Comparison of ENCODE assay signal across 19 cellular contexts in the genomic region with DNA sequence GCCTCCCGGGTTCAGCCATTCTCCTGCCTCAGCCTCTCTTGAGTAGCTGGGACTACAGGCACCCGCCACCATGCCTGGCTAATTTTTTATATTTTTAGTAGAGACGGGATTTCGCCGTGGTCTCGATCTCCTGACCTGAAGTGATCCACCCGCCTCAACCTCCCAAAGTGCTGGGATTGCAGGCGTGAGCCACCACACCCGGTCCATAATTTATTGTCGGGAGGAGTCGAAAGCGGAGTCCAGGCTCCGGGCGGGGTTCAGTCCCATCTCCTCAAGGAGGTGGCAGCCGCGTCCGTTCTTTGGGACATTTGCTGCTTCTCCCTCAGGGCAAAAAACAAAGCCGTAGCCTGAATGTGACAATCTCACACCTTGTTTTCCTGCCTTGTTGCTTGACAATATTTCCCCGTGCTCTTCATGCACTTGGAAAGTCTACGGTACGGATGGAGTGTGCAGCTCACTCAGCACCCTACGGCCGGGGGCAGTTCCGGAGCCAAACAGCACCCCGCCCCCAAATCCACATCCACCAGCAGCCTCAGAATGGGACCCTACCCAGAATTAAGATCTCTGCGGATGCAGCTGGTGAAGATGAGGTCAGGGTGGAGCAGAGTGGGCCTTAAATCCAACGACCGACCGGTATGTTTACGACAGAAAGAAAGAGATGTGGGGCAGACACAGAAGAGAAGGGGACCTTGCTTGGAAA. TPM values are rescaled to one million over a fixed set of nuclear protein-coding genes. Genes with fewer than 3 reads are reported as not detected.
A peak's percentile ranks its signal among the peaks of the same experiment; 100 is the strongest.
DNase-seq lines count a peak whose midpoint lies in the region; ATAC-seq, FAIRE-seq and TF ChIP-seq lines count a peak whose summit lies in the region.
"Had no signal": no experiment of that assay in that cellular context is flagged by ENCODE, and none has a peak within 500 bp of the region (broad histone marks: within the 10 kb centered on the region; RNA-seq: fewer than 3 reads in every experiment).

No MANE protein-coding gene starts in this region.

- H3K4me3 ChIP-seq in GM23338: no peak overlapping the region
- H3K4me3 ChIP-seq in kidney (ENCODE audit: low read length in 2 of 2): no peak overlapping the region
- H3K4me3 ChIP-seq: SJSA1 had no signal

- DNase-seq in CD14-positive monocyte (ENCODE audit: low spot score): peak; percentile 5
- no peak for DNase-seq in GM23338 (ENCODE audit: low spot score)
- peak; percentile 54 for DNase-seq in kidney
- peak; percentile 54 for DNase-seq in sciatic nerve (ENCODE audit: low spot score)
- no peak for DNase-seq in NCI-H345 treated with DMSO at 0.1 percent for 48 hours (lab: John Stamatoyannopoulos, UW; ENCODE audit: unreplicated experiment)
- no peak for DNase-seq in NCI-H1694 (lab: John Stamatoyannopoulos, UW)
- DNase-seq in HUDEP-2 (lab: John Stamatoyannopoulos, UW; ENCODE audit: unreplicated experiment in 76 of 76): no peak
- DNase-seq: CD4-positive, alpha-beta T cell; DMS79; HCEC 1CT; KG1; NCI-H1417 treated with DMSO at 0.1 percent for 48 hours; NCI-H2029; NCI-H510A treated with DMSO at 0.1 percent for 48 hours; NCI-H82; PC-3 had no signal

- peaks cover 38% of the 10 kb centered on the region for H3F3A ChIP-seq in GM23338 (replicated peaks; ENCODE audit: low read depth)

- no peak overlapping the region for H2AFZ ChIP-seq in GM23338

- H3K27me3 ChIP-seq in GM23338 (ENCODE audit: insufficient read depth): no peaks in the 10 kb centered on the region
- H3K27me3 ChIP-seq: SJSA1 had no signal

- 0 out of 2 replicates have a peak overlapping the region, but pooled peaks have one; percentile 50 for H3K27ac ChIP-seq in GM23338 (ENCODE audit: low read depth)
- H3K27ac ChIP-seq in kidney (ENCODE audit: low read depth in 2 of 2, low read length in 2 of 2): no peak overlapping the region
- H3K27ac ChIP-seq: RWPE1, SJSA1 had no signal

- no peak overlapping the region for H3K9ac ChIP-seq in kidney (ENCODE audit: low read length in 2 of 2)

- H3K4me1 ChIP-seq in GM23338 (ENCODE audit: insufficient read depth) (no peaks in the 10 kb centered on the region), kidney (ENCODE audit: control insufficient read depth in 1 of 2, insufficient read depth in 1 of 2, low read depth in 1 of 2, low read length in 2 of 2) (no peaks in the 10 kb centered on the region)
- H3K4me1 ChIP-seq: SJSA1 had no signal

- intact Hi-C loops in CD14-positive monocyte (cut with micrococcal nuclease) (no loop called here), kidney (cut with DNase I) (no loop called here), sciatic nerve (cut with DNase I) (no loop called here)

- H3K36me3 Mint-ChIP-seq in CD14-positive monocyte (peaks cover 64 to 90% of the 10 kb centered on the region in 2 donors), GM23338 (ENCODE audit: low read depth) (peaks cover 84% of the 10 kb centered on the region)

- H3K9me3 Mint-ChIP-seq in CD14-positive monocyte (peaks cover 0 to 13% (median 2%) of the 10 kb centered on the region in 7 donors), GM23338 (peaks cover 5% of the 10 kb centered on the region; the same call in 1 of the 3 replicates)
- H3K9me3 Mint-ChIP-seq: CD4-positive, alpha-beta T cell had no signal

- no peak for FAIRE-seq in kidney (lab: Jason Lieb, UNC)

- no peaks in the 10 kb centered on the region for H3K9me2 ChIP-seq in GM23338 (ENCODE audit: insufficient read depth)

- no peaks in the 10 kb centered on the region for H3K4me1 Mint-ChIP-seq in CD14-positive monocyte
- no peaks in the 10 kb centered on the region; the same call in 2 of the 3 replicates for H3K4me1 Mint-ChIP-seq in GM23338
- H3K4me1 Mint-ChIP-seq: B cell had no signal

- ATAC-seq in GM23338: no peak
- ATAC-seq in sciatic nerve: no peak
- ATAC-seq: PC-3 had no signal

- peaks cover 24% of the 10 kb centered on the region for H3K36me3 ChIP-seq in GM23338 (ENCODE audit: insufficient read depth)
- H3K36me3 ChIP-seq in kidney (ENCODE audit: control insufficient read depth in 1 of 2, insufficient read depth in 2 of 2, low read length in 2 of 2): peaks cover 23 to 31% of the 10 kb centered on the region in 2 donors

- no peaks in the 10 kb centered on the region for H3K27me3 Mint-ChIP-seq in CD14-positive monocyte (ENCODE audit: low read depth in 3 of 3)
- peaks cover 23% of the 10 kb centered on the region for H3K27me3 Mint-ChIP-seq in GM23338 (ENCODE audit: insufficient read depth, low read depth, poor library complexity)
- H3K27me3 Mint-ChIP-seq: B cell; CD4-positive, alpha-beta T cell had no signal

- H3K4me2 ChIP-seq in GM23338: no peak overlapping the region

- H3K4me3 Mint-ChIP-seq in CD14-positive monocyte (no peak overlapping the region), GM23338 (no peak overlapping the region)
- H3K4me3 Mint-ChIP-seq: B cell; CD4-positive, alpha-beta T cell had no signal

- H3K27ac Mint-ChIP-seq in CD14-positive monocyte: no peak overlapping the region
- H3K27ac Mint-ChIP-seq in GM23338: no peak overlapping the region
- H3K27ac Mint-ChIP-seq: B cell; CD4-positive, alpha-beta T cell had no signal

- H4K20me1 ChIP-seq in GM23338 (replicated peaks; ENCODE audit: insufficient read depth): peaks cover 9% of the 10 kb centered on the region

- H3K9me3 ChIP-seq in kidney (ENCODE audit: control insufficient read depth in 1 of 2, low read length in 2 of 2): no peaks in the 10 kb centered on the region
- H3K9me3 ChIP-seq: SJSA1 had no signal

- 0 out of 2 replicates have a peak, but pooled peaks cover 4% of the 10 kb centered on the region for H3K79me2 ChIP-seq in GM23338 (replicated peaks; ENCODE audit: insufficient read depth)

- no peak for TF ChIP-seq CTCF in CD14-positive monocyte (IDR thresholded peaks at IDR 0.05)
- TF ChIP-seq CTCF in GM23338 (conservative IDR thresholded peaks at IDR 0.05; ENCODE audit: low read depth in 2 of 2): no peak
- TF ChIP-seq CTCF in kidney (IDR thresholded peaks at IDR 0.05; ENCODE audit: borderline replicate concordance, extremely low read depth, insufficient read depth): no peak

TF ChIP-seq in GM23338, 12 proteins besides CTCF, POLR2A, EP300 and RAD21:
- 0 out of 2 replicates have a peak, but pooled peaks have one; percentile 21 for TF ChIP-seq POLR2AphosphoS5 (IDR thresholded peaks at IDR 0.05; ENCODE audit: low read depth)
- TF ChIP-seq ZNF114 (CRISPR knock-in tag; IDR thresholded peaks at IDR 0.05): no peak
- no peak for TF ChIP-seq NANOG (IDR thresholded peaks at IDR 0.05; ENCODE audit: borderline replicate concordance)

RNA-seq across cellular contexts. Expression of a gene that starts 9.6 kb away (rescaled TPM):
- polyA plus RNA-seq in CD14-positive monocyte: 10 to 100 TPM; 17.2 to 27.0 TPM
- total RNA-seq in GM23338 (2014; rRNA removed; shearing (Covaris generic)): 57.4 and 66.8 TPM in 2 replicates
- 41.4 and 43.6 TPM in 2 replicates for polyA plus RNA-seq in GM23338 (2016; fragmentation: Nextera tagmentation; extraction: Ambion mirVana)
- total RNA-seq in kidney: 50.1 TPM
- polyA plus RNA-seq in kidney (ENCODE audit: insufficient read depth, low read depth, low replicate concordance): 61.9 TPM
- 43.1 TPM for total RNA-seq in sciatic nerve

RNA-seq across cellular contexts. Expression of a gene that starts 27.8 kb away (rescaled TPM):
- polyA plus RNA-seq in CD14-positive monocyte (1 to 10 TPM; 2.9 to 6.7 TPM), GM23338 (2016; fragmentation: Nextera tagmentation; extraction: Ambion mirVana) (48.7 and 50.9 TPM in 2 replicates), kidney (ENCODE audit: insufficient read depth, low read depth, low replicate concordance) (4.9 TPM)
- total RNA-seq in GM23338 (2014; rRNA removed; shearing (Covaris generic)): 95.9 and 112 TPM in 2 replicates
- total RNA-seq in kidney (11.0 TPM), sciatic nerve (11.0 TPM)

Comparison
In these comparisons a context has a peak if more than half of its experiments do, and no peak if none do; other contexts are left out.
1. DNase-seq: peak in CD14-positive monocyte (single experiment), kidney (single experiment) and sciatic nerve (single experiment); none in GM23338 (single experiment), NCI-H345 treated with DMSO at 0.1 percent for 48 hours (single experiment), NCI-H1694 (single experiment) and HUDEP-2 (0 of 76).